27 cellular contexts compared by ENCODE assay signal in the genomic region with DNA sequence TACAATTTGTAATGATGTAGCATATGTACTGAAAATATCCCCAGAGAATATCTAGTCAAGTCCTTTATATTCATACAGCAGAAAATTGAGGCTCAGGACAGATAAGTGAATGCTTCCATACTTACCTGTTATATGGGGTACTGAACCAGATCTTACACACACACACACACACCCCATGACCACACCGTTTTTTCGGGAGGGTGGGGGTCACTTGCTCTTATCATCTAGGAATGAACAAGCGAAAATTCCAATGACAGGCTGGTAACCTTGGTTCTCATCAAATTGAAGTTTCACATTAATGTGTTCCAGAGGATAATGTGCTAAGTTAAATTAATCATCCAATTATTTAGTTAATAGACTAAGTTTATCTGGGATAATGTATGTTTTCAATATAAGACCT.
"Had no signal": no experiment of that assay in that cellular context is flagged by ENCODE, and none has a peak within 500 bp of the region (broad histone marks: within the 10 kb centered on the region; RNA-seq: fewer than 3 reads in every experiment).

No MANE protein-coding gene starts in this region.

- H3K4me3 ChIP-seq: stomach, suprapubic skin, testis, thoracic aorta, thyroid gland, tibial artery, tibial nerve, transverse colon, upper lobe of left lung, upper lobe of right lung, uterus, vagina had no signal

- FAIRE-seq: urothelium cell line had no signal

- H3K36me3 ChIP-seq: stomach, suprapubic skin, thoracic aorta, thyroid gland, tibial artery, tibial nerve, transverse colon, upper lobe of left lung, upper lobe of right lung, uterus, vagina had no signal

- H3K27ac ChIP-seq: stomach, suprapubic skin, thoracic aorta, thyroid gland, tibial artery, tibial nerve, transverse colon, upper lobe of left lung, upper lobe of right lung, uterus, vagina had no signal

- H3K9me3 ChIP-seq: stomach, suprapubic skin, testis, thoracic aorta, thyroid gland, tibial artery, tibial nerve, transverse colon, upper lobe of left lung, upper lobe of right lung, uterus, vagina had no signal

- H3K4me1 ChIP-seq: stomach, tibial artery, upper lobe of left lung, upper lobe of right lung, uterus, vagina had no signal

- DNase-seq: stimulated activated CD4-positive, alpha-beta T cell treated with anti-CD3 and anti-CD28 coated beads, Interleukin-2, amount 100 ng/mL, for 48 hours; stimulated activated CD4-positive, alpha-beta T cell treated with anti-CD3 and anti-CD28 coated beads, Interleukin-4, amount 100 ng/mL, for 1 hour; stimulated activated CD4-positive, alpha-beta T cell treated with anti-CD3 and anti-CD28 coated beads, Interleukin-4, amount 100 ng/mL, for 24 hours; stimulated activated CD4-positive, alpha-beta T cell treated with anti-CD3 and anti-CD28 coated beads, Interleukin-4, amount 100 ng/mL, for 4 hours; stimulated activated CD8-positive, alpha-beta memory T cell treated with anti-CD3 and anti-CD28 coated beads, Interleukin-4, amount 100 ng/mL, for 48 hours; stimulated activated naive B cell treated with anti-CD40 and anti-IgM and Interleukin-4, amounts not matched to agents 10 μg/mL and 1 μg/mL and 100 μg/mL, for 72 hours; stimulated activated naive CD4-positive, alpha-beta T cell; stimulated activated naive CD4-positive, alpha-beta T cell treated with Interleukin-2 at 50 U/mL for 16 hours; stimulated activated naive CD8-positive, alpha-beta T cell treated with anti-CD3 and anti-CD28 coated beads, Interleukin-15, amount 100 ng/mL, for 72 hours; stimulated activated naive CD8-positive, alpha-beta T cell treated with anti-CD3 and anti-CD28 coated beads, Interleukin-15, Interleukin-2, amounts not matched to agents 100 U/mL and 50 U/mL, for 24 hours; stomach; substantia nigra; testis; thyroid gland; tibial artery; transverse colon; trophoblast cell; upper lobe of left lung; upper lobe of right lung; uterus had no signal

- ATAC-seq: stimulated activated effector memory CD8-positive, alpha-beta T cell treated with anti-CD3 and anti-CD28 coated beads, Interleukin-12 subunit alpha, Interleukin-12 subunit beta, amount 100 ng/mL, for 72 hours; stimulated activated memory B cell treated with anti-CD40 and anti-IgM and Interleukin-4, amounts not matched to agents 10 μg/mL and 1 μg/mL and 100 μg/mL, for 72 hours; stimulated activated naive B cell treated with anti-CD40 and anti-IgM and Interleukin-4, amounts not matched to agents 10 μg/mL and 1 μg/mL and 100 μg/mL, for 72 hours; stimulated activated naive CD8-positive, alpha-beta T cell treated with anti-CD3 and anti-CD28 coated beads, Interleukin-15, amount 100 ng/mL, for 72 hours; stimulated activated naive CD8-positive, alpha-beta T cell treated with anti-CD3 and anti-CD28 coated beads, Interleukin-15, Interleukin-2, amounts not matched to agents 100 U/mL and 50 U/mL, for 24 hours; upper lobe of right lung had no signal

- H3K27me3 ChIP-seq: stomach, suprapubic skin, testis, thyroid gland, tibial artery, tibial nerve, transverse colon, upper lobe of left lung, upper lobe of right lung, uterus, vagina had no signal
